Comparison of ENCODE assay signal across 16 cellular contexts in the genomic region with DNA sequence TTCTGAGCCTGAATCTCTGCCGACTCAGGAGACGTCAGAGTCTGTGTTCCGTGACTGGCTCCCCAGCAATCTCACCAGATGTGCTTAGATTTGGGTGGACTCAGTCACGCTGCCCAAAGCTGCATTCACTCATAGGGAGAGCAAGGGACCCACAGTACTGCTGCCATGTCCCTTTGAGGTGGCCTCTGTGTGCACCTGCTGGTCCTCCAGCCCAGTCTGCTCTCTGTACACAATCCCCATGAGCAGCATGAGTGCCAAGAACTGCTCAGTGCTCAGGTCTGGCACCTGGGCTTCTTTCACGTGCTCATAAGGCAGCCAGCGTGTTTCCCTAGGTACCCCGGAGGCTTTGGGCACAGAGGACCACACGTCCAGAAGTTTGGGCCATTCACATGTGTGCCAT. TPM values are rescaled to one million over a fixed set of nuclear protein-coding genes. Genes with fewer than 3 reads are reported as not detected.
DNase-seq lines count a peak whose midpoint lies in the region; ATAC-seq and TF ChIP-seq lines count a peak whose summit lies in the region.
"Had no signal": no experiment of that assay in that cellular context is flagged by ENCODE, and none has a peak within 500 bp of the region (broad histone marks: within the 10 kb centered on the region; RNA-seq: fewer than 3 reads in every experiment).

No MANE protein-coding gene starts in this region.

- H3K27ac ChIP-seq in HCT116 (ENCODE audit: low read depth, low read length) = no peak overlapping the region; the same call in 1 of the 2 replicates
- peak overlapping the region; percentile 77 for H3K27ac ChIP-seq in OCI-LY1 (ENCODE audit: low read depth, low read length, poor library complexity, severe bottlenecking)
- H3K27ac ChIP-seq in dorsolateral prefrontal cortex = no peak overlapping the region
- H3K27ac ChIP-seq in effector memory CD4-positive, alpha-beta T cell (ENCODE audit: insufficient read depth, low read length, poor library complexity, severe bottlenecking) = no peak overlapping the region

- H3K4me3 ChIP-seq in HCT116 (replicated peaks in 1 of 2; ENCODE audit: low read depth in 1 of 2, low read length in 2 of 2) (no peak overlapping the region), OCI-LY1 (ENCODE audit: low read depth, low read length, poor library complexity, severe bottlenecking) (peak overlapping the region; percentile 36), dorsolateral prefrontal cortex (no peak overlapping the region)
- no peak overlapping the region for H3K4me3 ChIP-seq in effector memory CD4-positive, alpha-beta T cell (ENCODE audit: insufficient read depth, low read depth, low read length, poor library complexity, severe bottlenecking)
- H3K4me3 ChIP-seq: smooth muscle cell had no signal

- peaks cover 11 to 16% of the 10 kb centered on the region in 2 experiments for H3K4me1 ChIP-seq in HCT116 (ENCODE audit: control insufficient read depth in 1 of 2, insufficient read depth in 2 of 2, low read length in 2 of 2)
- H3K4me1 ChIP-seq in OCI-LY1 (ENCODE audit: insufficient read depth, low read length, severe bottlenecking) = peaks cover 33% of the 10 kb centered on the region
- H3K4me1 ChIP-seq in effector memory CD4-positive, alpha-beta T cell (ENCODE audit: control insufficient read depth, insufficient read depth, low read length, poor library complexity, severe bottlenecking) = peaks cover 6% of the 10 kb centered on the region
- H3K4me1 ChIP-seq: BE2C had no signal

- DNase-seq in HCT116 (ENCODE audit: low read depth, low spot score) (no peak), natural killer cell (no peak), dorsolateral prefrontal cortex (no peak)
- no peak for DNase-seq in effector memory CD4-positive, alpha-beta T cell
- DNase-seq: BE2C; head of caudate nucleus; NCI-H1092; NCI-H82; stimulated activated CD4-positive, alpha-beta T cell treated with anti-CD3 and anti-CD28 coated beads, Interleukin-4, amount 100 ng/mL, for 4 hours; stimulated activated CD8-positive, alpha-beta memory T cell treated with anti-CD3 and anti-CD28 coated beads, Interleukin-4, amount 100 ng/mL, for 48 hours had no signal

- H3K27me3 ChIP-seq in HCT116 (ENCODE audit: insufficient read depth, low read length) (no peaks in the 10 kb centered on the region), OCI-LY1 (ENCODE audit: insufficient read depth, low read length) (no peaks in the 10 kb centered on the region), dorsolateral prefrontal cortex (no peaks in the 10 kb centered on the region)
- H3K27me3 ChIP-seq in effector memory CD4-positive, alpha-beta T cell (replicated peaks; ENCODE audit: control insufficient read depth, insufficient read depth, low read length, poor library complexity, severe bottlenecking) = no peaks in the 10 kb centered on the region
- H3K27me3 ChIP-seq: BE2C had no signal

- ATAC-seq in GM18502 (IDR thresholded peaks at IDR 0.05; ENCODE audit: poor library complexity, unreplicated experiment) (peak; percentile 8), HCT116 (no peak), natural killer cell (peak; percentile 26 to 58 (median 34)), HG02885 (IDR thresholded peaks at IDR 0.05; ENCODE audit: poor library complexity, unreplicated experiment) (no peak)

- no TSS peak for BruUV-seq in HCT116 (replicated peaks; lab: Mats Ljungman, UMichigan)

- H3K27me3 Mint-ChIP-seq in natural killer cell (ENCODE audit: low read depth in 2 of 2) = no peaks in the 10 kb centered on the region
- H3K27me3 Mint-ChIP-seq: progenitor cell of endocrine pancreas had no signal

- POLR2A ChIA-PET in HCT116 (lab: Charles Lee) = no interaction called here

- H2AFZ ChIP-seq in HCT116 (ENCODE audit: low read depth, low read length, poor library complexity, severe bottlenecking) (no peak overlapping the region), OCI-LY1 (ENCODE audit: low read length) (no peak overlapping the region)

- H3K4me2 ChIP-seq in HCT116 (ENCODE audit: low read length) (peak overlapping the region; percentile 34; the same call in 1 of the 2 replicates), OCI-LY1 (ENCODE audit: low read length) (peak overlapping the region; percentile 64)
- H3K4me2 ChIP-seq: smooth muscle cell had no signal

- no peak for TF ChIP-seq RAD21 in HCT116 (IDR thresholded peaks at IDR 0.05; ENCODE audit: low read depth)

- H3K9ac ChIP-seq in HCT116 (ENCODE audit: low read length) = no peak overlapping the region
- peak overlapping the region; percentile 31; the same call in 1 of the 2 replicates for H3K9ac ChIP-seq in OCI-LY1 (ENCODE audit: low read length)

- no peaks in the 10 kb centered on the region for H4K20me1 ChIP-seq in HCT116 (ENCODE audit: insufficient read depth)
- H4K20me1 ChIP-seq in OCI-LY1 (ENCODE audit: insufficient read depth, low read length) = no peaks in the 10 kb centered on the region

- H3K9me2 ChIP-seq in HCT116 (ENCODE audit: insufficient read depth) (no peaks in the 10 kb centered on the region), OCI-LY1 (ENCODE audit: low read depth, low read length) (no peaks in the 10 kb centered on the region)

- H3K36me3 ChIP-seq in HCT116 (ENCODE audit: control insufficient read depth in 1 of 2, insufficient read depth in 2 of 2, low read length in 2 of 2) (no peaks in the 10 kb centered on the region), OCI-LY1 (ENCODE audit: insufficient read depth, low read length) (no peaks in the 10 kb centered on the region)
- H3K36me3 ChIP-seq in effector memory CD4-positive, alpha-beta T cell (ENCODE audit: control insufficient read depth, insufficient read depth, low read length) = no peaks in the 10 kb centered on the region
- H3K36me3 ChIP-seq: BE2C had no signal

- no peak for TF ChIP-seq POLR2A in HCT116 (IDR thresholded peaks at IDR 0.05; ENCODE audit: borderline replicate concordance, extremely low read depth, insufficient read depth, insufficient read length)

- H3K4me1 Mint-ChIP-seq in natural killer cell = peaks cover 41% of the 10 kb centered on the region in 2 donors

- H3K36me3 Mint-ChIP-seq in natural killer cell = no peaks in the 10 kb centered on the region

- TF ChIP-seq CTCF in HCT116 (IDR thresholded peaks at IDR 0.05 in 2 of 3, conservative IDR thresholded peaks at IDR 0.05 in 1 of 3; ENCODE audit: borderline replicate concordance in 1 of 3, insufficient read depth in 1 of 3, low read depth in 2 of 3, low read length in 2 of 3) (no peak), OCI-LY1 (IDR thresholded peaks at IDR 0.05; ENCODE audit: low read length) (no peak), natural killer cell (IDR thresholded peaks at IDR 0.05) (no peak), dorsolateral prefrontal cortex (IDR thresholded peaks at IDR 0.05 in 54 of 56, conservative IDR thresholded peaks at IDR 0.05 in 2 of 56; ENCODE audit: low read depth in 1 of 56, partially characterized antibody in 56 of 56) (no peak)

- H3K79me2 ChIP-seq in HCT116 (ENCODE audit: insufficient read depth, low read length) = no peaks in the 10 kb centered on the region
- no peaks in the 10 kb centered on the region for H3K79me2 ChIP-seq in OCI-LY1 (ENCODE audit: insufficient read depth, low read length)

- no peaks in the 10 kb centered on the region for H3K9me3 Mint-ChIP-seq in natural killer cell

- H3F3A ChIP-seq in OCI-LY1 (ENCODE audit: insufficient read depth, low read length) = no peaks in the 10 kb centered on the region

- RAD21 ChIA-PET in HCT116 (lab: Charles Lee; ENCODE audit: low non-redundant PET in 1 of 2, low total read pairs in 2 of 2, uncharacterized antibody in 2 of 2, unreplicated experiment in 2 of 2) = no interaction called here

- CTCF ChIA-PET in HCT116 (lab: Charles Lee) = no interaction called here

- peak overlapping the region; percentile 77 to 78 for H3K27ac Mint-ChIP-seq in natural killer cell
- H3K27ac Mint-ChIP-seq: nephron, progenitor cell of endocrine pancreas had no signal

- intact Hi-C loops in HCT116 (cut with micrococcal nuclease) (no loop called here), natural killer cell (cut with micrococcal nuclease) (no loop called here), dorsolateral prefrontal cortex (cut with DNase I) (no loop called here)

- no peak overlapping the region for H3K4me3 Mint-ChIP-seq in natural killer cell
- H3K4me3 Mint-ChIP-seq: nephron had no signal

- no peaks in the 10 kb centered on the region for H3K9me3 ChIP-seq in HCT116 (ENCODE audit: control insufficient read depth in 1 of 2, insufficient read depth in 1 of 2, low read depth in 1 of 2, low read length in 2 of 2)
- H3K9me3 ChIP-seq in OCI-LY1 (ENCODE audit: low read length) = no peaks in the 10 kb centered on the region
- no peaks in the 10 kb centered on the region for H3K9me3 ChIP-seq in effector memory CD4-positive, alpha-beta T cell (ENCODE audit: control insufficient read depth, low read length)
- H3K9me3 ChIP-seq: BE2C had no signal

TF ChIP-seq in HCT116, 20 proteins besides CTCF, POLR2A, EP300 and RAD21:
- no peak for TF ChIP-seq SP1 (IDR thresholded peaks at IDR 0.05; ENCODE audit: low read depth)
- TF ChIP-seq POLR2AphosphoS5 (IDR thresholded peaks at IDR 0.05; ENCODE audit: low read depth, low read length) = no peak

RNA-seq across cellular contexts. Expression of gene TIAM2, which starts 44.1 kb away (rescaled TPM):
- total RNA-seq in HCT116 (2021; ENCODE audit: unreplicated experiment) (9.4 TPM), natural killer cell (10 to 100 TPM in 1 of 3 donors, 1 to 10 TPM in 2; 6.5 to 11.1 (median 8.7) TPM), dorsolateral prefrontal cortex (100 to 1,000 TPM in 20 of 120 experiments, 10 to 100 TPM in 100; 29.2 to 178 (median 80.7) TPM)
- polyA plus RNA-seq in HCT116 (2012) = 2.1 and 3.9 TPM in 2 replicates

Comparison
In these comparisons a context has a peak if more than half of its experiments do, and no peak if none do; other contexts are left out.
1. ATAC-seq: peak in GM18502 (single experiment) and natural killer cell (3 of 3); none in HCT116 (single experiment) and HG02885 (single experiment).